Comparison of ENCODE assay signal across 8 cellular contexts in the genomic region with DNA sequence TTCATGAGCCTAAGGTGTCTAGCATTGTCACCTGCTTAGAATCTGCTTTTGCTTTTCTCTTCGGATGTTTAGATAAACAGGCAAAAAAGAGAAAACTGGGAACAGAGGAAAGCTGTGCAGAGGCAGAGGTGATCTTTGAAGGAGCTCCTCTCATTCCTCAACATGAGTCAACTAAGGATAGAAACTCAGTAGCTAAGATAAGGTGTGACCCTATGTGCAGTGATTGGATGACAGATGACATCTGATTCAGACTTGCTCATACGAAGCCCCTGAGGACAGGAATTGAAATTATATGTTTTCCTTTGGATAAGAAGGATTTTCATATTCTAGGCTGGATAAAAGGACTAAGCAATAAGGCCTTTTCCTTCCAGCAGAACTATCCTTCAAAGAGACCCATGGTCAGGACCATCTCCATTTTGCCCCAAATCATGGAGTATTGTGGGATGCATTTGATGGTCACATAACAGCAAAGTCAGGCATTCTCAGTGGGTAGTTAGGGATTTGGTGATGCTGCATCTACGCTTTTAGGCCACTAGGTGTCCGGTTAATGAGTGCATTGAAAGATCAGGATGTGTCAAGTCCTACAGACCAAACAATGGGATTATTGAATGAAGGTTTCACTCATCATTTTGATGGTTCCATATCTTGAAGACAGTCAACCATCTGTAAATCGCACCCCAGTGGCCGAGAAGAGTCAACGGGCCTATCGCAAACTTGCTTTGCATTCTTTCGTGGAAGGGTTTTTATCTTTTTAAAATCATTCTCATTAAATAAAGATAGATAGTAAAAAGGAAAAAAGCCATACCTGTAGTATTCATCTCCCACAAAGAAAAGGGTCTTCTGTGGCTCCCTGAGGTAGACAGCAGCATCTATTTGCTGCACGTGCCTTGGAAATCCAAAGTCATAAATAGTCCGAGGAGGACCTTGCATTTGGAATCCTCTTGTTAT. TPM values are rescaled to one million over a fixed set of nuclear protein-coding genes. Genes with fewer than 3 reads are reported as not detected.
DNase-seq lines count a peak whose midpoint lies in the region; ATAC-seq lines count a peak whose summit lies in the region.

No MANE protein-coding gene starts in this region.

- no peak for ATAC-seq in sciatic nerve
- no peak for ATAC-seq in GM19328 (IDR thresholded peaks at IDR 0.05; ENCODE audit: unreplicated experiment)
- no peak for ATAC-seq in GM21381 (IDR thresholded peaks at IDR 0.05; ENCODE audit: unreplicated experiment)

- no peak overlapping the region for H3K4me3 ChIP-seq in H7 (ENCODE audit: insufficient read depth, low read depth, low read length)

- no peaks in the 10 kb centered on the region for H3K36me3 ChIP-seq in H7 (replicated peaks; ENCODE audit: control insufficient read depth, insufficient read depth, low read length)

- H3K27me3 ChIP-seq in H7 (ENCODE audit: control insufficient read depth, insufficient read depth, low read length) = no peaks in the 10 kb centered on the region

- intact Hi-C loops in sciatic nerve (cut with DNase I) = no loop called here

- DNase-seq in COLO829 (ENCODE audit: low spot score) (peak; percentile 53), H7 (peak; percentile 30), SHP77 treated with DMSO at 0.1 percent for 48 hours (lab: John Stamatoyannopoulos, UW) (peak; percentile 1), iris pigment epithelial cell (ENCODE audit: low read depth) (peak; percentile 45), putamen (ENCODE audit: low spot score) (no peak), sciatic nerve (ENCODE audit: low spot score) (no peak)

RNA-seq across cellular contexts. Expression of a gene that starts 32.2 kb away (rescaled TPM):
- total RNA-seq in H7 (2014; rRNA removed; shearing (Covaris generic)) = not detected in 2 replicates
- total RNA-seq in sciatic nerve = not detected

Comparison
In these comparisons a context has a peak if more than half of its experiments do, and no peak if none do; other contexts are left out.
1. DNase-seq: peak in COLO829 (single experiment), H7 (single experiment), SHP77 treated with DMSO at 0.1 percent for 48 hours (single experiment) and iris pigment epithelial cell (single experiment); none in putamen (single experiment) and sciatic nerve (single experiment).